8 cellular contexts compared by ENCODE assay signal in genomic region chr18:36129300-36130038, GRCh38. TPM values are rescaled to one million over a fixed set of nuclear protein-coding genes. Genes with fewer than 3 reads are reported as not detected.
DNase-seq lines count a peak whose midpoint lies in the region; ATAC-seq and TF ChIP-seq lines count a peak whose summit lies in the region.

TSS of gene ELP2 (plus strand) at chr18:36129899. CDS start at chr18:36129934, 35 bp downstream.
TSS of gene SLC39A6 (minus strand) at chr18:36129340. CDS start at chr18:36127007, 2,333 bp downstream.

- DNase-seq in DMS53 treated with DMSO at 0.1 percent for 48 hours (lab: John Stamatoyannopoulos, UW; ENCODE audit: unreplicated experiment) (peak; percentile 88), KBM-7 (peak; percentile 95), PC-9 (peak; percentile 80 to 88), epithelial cell of proximal tubule (ENCODE audit: low read depth) (no peak), mucosa of gallbladder (ENCODE audit: low spot score) (peak; percentile 96)
- peak; percentile 97 for DNase-seq in activated T-cell treated with anti-CD3 and anti-CD28 coated beads, Interleukin-2, amount 50 U/mL, for 1 hour
- peak; percentile 94 for DNase-seq in stimulated activated CD8-positive, alpha-beta memory T cell treated with anti-CD3 and anti-CD28 coated beads, Interleukin-4, amount 100 ng/mL, for 24 hours (ENCODE audit: low read depth)

- peak within 1 kb of the TSS; percentile 93 for H3K27ac ChIP-seq in PC-9

- H3K4me3 ChIP-seq in PC-9 (peak within 1 kb of the TSS; percentile 82), epithelial cell of proximal tubule (ENCODE audit: low read depth, low read length) (peak within 1 kb of the TSS; percentile 73)

- no peak for TF ChIP-seq CTCF in PC-9 (conservative IDR thresholded peaks at IDR 0.05)
- no peak for TF ChIP-seq CTCF in epithelial cell of proximal tubule (conservative IDR thresholded peaks at IDR 0.05; ENCODE audit: low read depth, low read length)

- no peaks in the 10 kb centered on the region for H3F3A ChIP-seq in PC-9 (ENCODE audit: insufficient read depth, low read depth)

- peak within 1 kb of the TSS; percentile 98 for H2AFZ ChIP-seq in PC-9

- no peaks in the 10 kb centered on the region for H3K9me3 ChIP-seq in PC-9 (ENCODE audit: insufficient read depth, low read depth)

- in situ Hi-C loops in KBM-7 (cut with MboI; ENCODE audit: low pct_unique_long_range_greater_than_20kb, low sequenced_read_pairs) = no loop called here

- H3K4me2 ChIP-seq in PC-9 = peak within 1 kb of the TSS; percentile 82

- peaks cover 19% of the 10 kb centered on the region for H4K20me1 ChIP-seq in PC-9 (ENCODE audit: insufficient read depth)

- H3K27me3 ChIP-seq in PC-9 (ENCODE audit: insufficient read depth, low read depth) = no peaks in the 10 kb centered on the region

- CTCF ChIA-PET in PC-9 (lab: Charles Lee) = no interaction called here

- peaks cover 9% of the 10 kb centered on the region; the same call in 1 of the 2 replicates for H3K4me1 ChIP-seq in PC-9 (replicated peaks; ENCODE audit: insufficient read depth)

- POLR2A ChIA-PET in PC-9 (lab: Charles Lee; ENCODE audit: unreplicated experiment) = no interaction called here

- H3K79me2 ChIP-seq in PC-9 (ENCODE audit: low read depth) = peaks cover 53% of the 10 kb centered on the region

- peaks cover 6% of the 10 kb centered on the region; the same call in 1 of the 2 replicates for H3K36me3 ChIP-seq in PC-9 (ENCODE audit: low read depth)

- H3K9me2 ChIP-seq in PC-9 (ENCODE audit: insufficient read depth) = no peaks in the 10 kb centered on the region

- BruUV-seq in PC-9 (replicated peaks; lab: Mats Ljungman, UMichigan) = no TSS peak

- intact Hi-C loops in PC-9 (cut with micrococcal nuclease; ENCODE audit: unreplicated experiment) = no loop called here

- peak; percentile 94 for ATAC-seq in GM21723 (IDR thresholded peaks at IDR 0.05; ENCODE audit: unreplicated experiment)

RNA-seq across cellular contexts. Expression of gene ELP2, which starts in this region (rescaled TPM):
- total RNA-seq in PC-9 (2021) (54.2 and 68.3 TPM in 2 replicates), epithelial cell of proximal tubule (45.1 and 46.1 TPM in 2 replicates), mucosa of gallbladder (65.5 TPM)

RNA-seq across cellular contexts. Expression of gene SLC39A6, which starts in this region (rescaled TPM):
- total RNA-seq in PC-9 (2021) = 14.8 and 20.3 TPM in 2 replicates
- 66.8 and 83.7 TPM in 2 replicates for total RNA-seq in epithelial cell of proximal tubule
- 35.0 TPM for total RNA-seq in mucosa of gallbladder
